ENCODE assay signal across 8 cellular contexts in genomic region chr2:226836548-226836885, GRCh38. TPM values are rescaled to one million over a fixed set of nuclear protein-coding genes. Genes with fewer than 3 reads are reported as not detected.
DNase-seq lines count a peak whose midpoint lies in the region; ATAC-seq, FAIRE-seq and TF ChIP-seq lines count a peak whose summit lies in the region.

No MANE protein-coding gene starts in this region.

- H3K36me3 Mint-ChIP-seq in CD4-positive, alpha-beta memory T cell, result peaks cover 0 to 16% of the 10 kb centered on the region in 2 donors

- TF ChIP-seq CTCF in OCI-LY3 (IDR thresholded peaks at IDR 0.05; ENCODE audit: low read depth, low read length) (no peak), epithelial cell of esophagus (IDR thresholded peaks at IDR 0.05; ENCODE audit: insufficient read depth, low read depth, low read length, missing control alignments) (no peak), pancreas (IDR thresholded peaks at IDR 0.05) (no peak)

- peaks cover 36 to 76% (median 55%) of the 10 kb centered on the region in 4 donors for H3K4me1 Mint-ChIP-seq in CD4-positive, alpha-beta memory T cell

- no peaks in the 10 kb centered on the region for H3K9me3 ChIP-seq in CD4-positive, alpha-beta memory T cell (ENCODE audit: control insufficient read depth in 1 of 2, low read length in 2 of 2)
- no peaks in the 10 kb centered on the region for H3K9me3 ChIP-seq in OCI-LY3 (ENCODE audit: insufficient read depth, low read length)
- no peaks in the 10 kb centered on the region for H3K9me3 ChIP-seq in pancreas

- DNase-seq in CD4-positive, alpha-beta memory T cell, result peak in 1 of 5 donors; percentile 36
- no peak for DNase-seq in epithelial cell of esophagus (ENCODE audit: low read depth)
- no peak for DNase-seq in pancreas
- no peak for DNase-seq in NCI-H446 (lab: John Stamatoyannopoulos, UW)
- DNase-seq in posterior cingulate gyrus, result no peak
- no peak for DNase-seq in activated CD4-positive, alpha-beta T cell treated with anti-CD3 and anti-CD28 coated beads, Interleukin-2, amount 50 U/mL, for 4 hours

- intact Hi-C loops in CD4-positive, alpha-beta memory T cell (cut with micrococcal nuclease), result loop anchor here (1.0 to 10.0 kb wide), 6 partner anchors 37 to 1892 kb away; partner anchors contain the start of genes AGFG1, IRS1 and MFF
- intact Hi-C loops in pancreas (cut with DNase I) (no loop called here), posterior cingulate gyrus (cut with DNase I) (no loop called here)

- H3K9me3 Mint-ChIP-seq in CD4-positive, alpha-beta memory T cell, result no peaks in the 10 kb centered on the region

- peak; percentile 5 for ATAC-seq in GM21723 (IDR thresholded peaks at IDR 0.05; ENCODE audit: unreplicated experiment)
- ATAC-seq in pancreas, result peak; percentile 6 to 9 (median 8)

- H3K9ac ChIP-seq in OCI-LY3 (ENCODE audit: low read length), result peak overlapping the region; percentile 99

- no peaks in the 10 kb centered on the region for H3K36me3 ChIP-seq in CD4-positive, alpha-beta memory T cell (ENCODE audit: insufficient read depth, low read length)
- H3K36me3 ChIP-seq in OCI-LY3 (replicated peaks; ENCODE audit: low read depth, low read length) (peaks cover 6% of the 10 kb centered on the region), pancreas (peaks cover 0 to 6% (median 0%) of the 10 kb centered on the region in 3 donors)

- peak overlapping the region; percentile 91 to 99 (median 97) for H3K4me3 Mint-ChIP-seq in CD4-positive, alpha-beta memory T cell

- peak overlapping the region; percentile 97 for H3K4me2 ChIP-seq in OCI-LY3 (ENCODE audit: low read length)

- no peaks in the 10 kb centered on the region for H4K20me1 ChIP-seq in OCI-LY3 (ENCODE audit: insufficient read depth, low read length)

- CTCF ChIA-PET in CD4-positive, alpha-beta memory T cell (lab: Charles Lee; ENCODE audit: partially characterized antibody), result interaction anchor here (1.2 to 2.3 kb wide), 2 partner anchors 34 to 948 kb away, joined by 3 to 12 read pairs; no protein-coding TSS in a partner anchor

- H3K27me3 Mint-ChIP-seq in CD4-positive, alpha-beta memory T cell, result no peaks in the 10 kb centered on the region

- no peaks in the 10 kb centered on the region for H3K27me3 ChIP-seq in CD4-positive, alpha-beta memory T cell (ENCODE audit: insufficient read depth, low read length)
- H3K27me3 ChIP-seq in OCI-LY3 (ENCODE audit: low read depth, low read length), result no peaks in the 10 kb centered on the region
- H3K27me3 ChIP-seq in pancreas, result no peaks in the 10 kb centered on the region

- H3K27ac Mint-ChIP-seq in CD4-positive, alpha-beta memory T cell, result peak overlapping the region; percentile 97 to 100 (median 100)

- H3K79me2 ChIP-seq in OCI-LY3 (ENCODE audit: low read length), result peaks cover 36% of the 10 kb centered on the region

- peaks cover 63% of the 10 kb centered on the region for H3K4me1 ChIP-seq in CD4-positive, alpha-beta memory T cell (ENCODE audit: insufficient read depth, low read length)
- H3K4me1 ChIP-seq in OCI-LY3 (ENCODE audit: low read length) (peaks cover 27% of the 10 kb centered on the region), pancreas (peaks cover 10 to 20% (median 16%) of the 10 kb centered on the region in 3 donors)

- H3K27ac ChIP-seq in CD4-positive, alpha-beta memory T cell (ENCODE audit: low read depth, low read length), result peak overlapping the region; percentile 98
- H3K27ac ChIP-seq in OCI-LY3 (ENCODE audit: low read length), result peak overlapping the region; percentile 100
- H3K27ac ChIP-seq in pancreas, result peak overlapping the region; percentile 97 to 100 (median 99)

- H2AFZ ChIP-seq in OCI-LY3 (ENCODE audit: low read depth, low read length), result peak overlapping the region; percentile 63; the same call in 1 of the 2 replicates

- FAIRE-seq in pancreas (lab: Jason Lieb, UNC), result no peak

- POLR2A ChIA-PET in CD4-positive, alpha-beta memory T cell (lab: Charles Lee; ENCODE audit: partially characterized antibody), result interaction anchor here (0.7 to 2.5 kb wide), 9 partner anchors 10 to 1784 kb away, joined by 3 to 22 read pairs (median 4); partner anchors contain the start of gene IRS1

- WGBS in pancreas, 2 donors, result 1% methylated on average over 6 of the region's 6 CpGs

- peak overlapping the region; percentile 39 to 94 for H3K4me3 ChIP-seq in CD4-positive, alpha-beta memory T cell (ENCODE audit: low read length in 2 of 2)
- H3K4me3 ChIP-seq in OCI-LY3 (ENCODE audit: low read length) (peak overlapping the region; percentile 99), epithelial cell of esophagus (ENCODE audit: low read length) (peak overlapping the region; percentile 78), pancreas (peak overlapping the region; percentile 58 to 80 (median 71))

RNA-seq across cellular contexts. Expression of gene RHBDD1, which starts 0.7 kb away (rescaled TPM):
- total RNA-seq in CD4-positive, alpha-beta memory T cell, result 10 to 100 TPM; 54.6 to 66.0 TPM
- 10 to 100 TPM; 15.6 to 26.8 TPM for polyA plus RNA-seq in CD4-positive, alpha-beta memory T cell
- 10 to 100 TPM; 18.2 to 28.9 (median 22.9) TPM for total RNA-seq in pancreas
- 1 to 10 TPM; 3.5 to 4.0 TPM for polyA plus RNA-seq in pancreas

RNA-seq across cellular contexts. Expression of gene IRS1, which starts 36.9 kb away (rescaled TPM):
- total RNA-seq in CD4-positive, alpha-beta memory T cell, result 1 to 10 TPM; 2.2 to 2.4 TPM
- under 1 TPM; 0.02 to 0.03 TPM for polyA plus RNA-seq in CD4-positive, alpha-beta memory T cell
- 10 to 100 TPM in 1 of 6 donors, 1 to 10 TPM in 5; 4.4 to 12.7 (median 5.9) TPM for total RNA-seq in pancreas
- 1 to 10 TPM; 3.2 to 4.0 TPM for polyA plus RNA-seq in pancreas
